ENCODE assay signal across 8 cellular contexts in genomic region chr1:66253330-66253921, GRCh38.
DNase-seq lines count a peak whose midpoint lies in the region; ATAC-seq and TF ChIP-seq lines count a peak whose summit lies in the region.

No MANE protein-coding gene starts in this region.

- in situ Hi-C loops in SK-MEL-5 (cut with HindIII; ENCODE audit: low pct_unique_long_range_greater_than_20kb, low sequenced_read_pairs) = no loop called here

- no peaks in the 10 kb centered on the region for H3K9me3 ChIP-seq in A673 (ENCODE audit: low read depth, low read length, poor library complexity, severe bottlenecking)
- H3K9me3 ChIP-seq in naive thymus-derived CD4-positive, alpha-beta T cell (ENCODE audit: control insufficient read depth in 2 of 3, low read length in 3 of 3) = no peaks in the 10 kb centered on the region

- CTCF ChIA-PET in A673 (lab: Charles Lee) = interaction anchor here (0.7 kb wide), 1 partner anchor 81 kb away, joined by 3 read pairs; no protein-coding TSS in a partner anchor
- CTCF ChIA-PET in HEK293T (lab: Yijun Ruan, JAX) = interaction anchor here (0.6 to 3.8 kb wide), 4 partner anchors 78 to 253 kb away, joined by 3 to 37 read pairs (median 4); no protein-coding TSS in a partner anchor
- CTCF ChIA-PET in naive thymus-derived CD4-positive, alpha-beta T cell (lab: Charles Lee) = interaction anchor here (0.8 to 14.4 kb wide), 11 partner anchors 10 to 296 kb away, joined by 3 to 274 read pairs (median 3); no protein-coding TSS in a partner anchor

- TF ChIP-seq CTCF in A673 (conservative IDR thresholded peaks at IDR 0.05; ENCODE audit: low read depth, low read length) (peak; percentile 81), GM12864 (IDR thresholded peaks at IDR 0.05; ENCODE audit: low read depth, low read length, missing control alignments) (peak; percentile 74)

- ATAC-seq in naive thymus-derived CD4-positive, alpha-beta T cell = peak; percentile 83

- H3K27ac Mint-ChIP-seq in naive thymus-derived CD4-positive, alpha-beta T cell = peak overlapping the region in 2 of 9 donors; percentile 19 to 64

- H3K4me1 Mint-ChIP-seq in naive thymus-derived CD4-positive, alpha-beta T cell = peaks cover 6 to 57% (median 19%) of the 10 kb centered on the region in 7 donors

- no peaks in the 10 kb centered on the region for H3K27me3 Mint-ChIP-seq in naive thymus-derived CD4-positive, alpha-beta T cell

- no peak overlapping the region for H3K27ac ChIP-seq in A673 (ENCODE audit: low read depth, low read length, poor library complexity, severe bottlenecking)
- no peak overlapping the region for H3K27ac ChIP-seq in naive thymus-derived CD4-positive, alpha-beta T cell (ENCODE audit: low read depth, low read length)

- no peaks in the 10 kb centered on the region for H3K36me3 ChIP-seq in A673 (ENCODE audit: insufficient read depth, low read length, poor library complexity, severe bottlenecking)
- no peaks in the 10 kb centered on the region for H3K36me3 ChIP-seq in naive thymus-derived CD4-positive, alpha-beta T cell (ENCODE audit: control insufficient read depth in 2 of 3, insufficient read depth in 3 of 3, low read length in 3 of 3)

- DNase-seq in A673 (ENCODE audit: low spot score) (peak; percentile 82), GM12864 (ENCODE audit: low read depth) (no peak), HEK293T (ENCODE audit: extremely low spot score) (peak; percentile 76), LoVo (ENCODE audit: low spot score) (peak; percentile 71), SK-MEL-5 (ENCODE audit: low read depth, low spot score) (peak; percentile 85), epidermal melanocyte (ENCODE audit: insufficient read length, low spot score) (peak; percentile 66), ureter (ENCODE audit: low spot score) (no peak)
- DNase-seq in naive thymus-derived CD4-positive, alpha-beta T cell = peak in 6 of 9 donors; percentile 29 to 58 (median 46)

- H3K36me3 Mint-ChIP-seq in naive thymus-derived CD4-positive, alpha-beta T cell = peaks cover 0 to 4% (median 0%) of the 10 kb centered on the region in 5 donors

- no peaks in the 10 kb centered on the region for H3K9me3 Mint-ChIP-seq in naive thymus-derived CD4-positive, alpha-beta T cell

- no peak overlapping the region for H3K4me3 ChIP-seq in A673 (ENCODE audit: low read depth, low read length, poor library complexity, severe bottlenecking)
- H3K4me3 ChIP-seq in GM12864 (ENCODE audit: low read depth, low read length) = no peak overlapping the region
- H3K4me3 ChIP-seq in naive thymus-derived CD4-positive, alpha-beta T cell (ENCODE audit: low read length) = no peak overlapping the region

- no peaks in the 10 kb centered on the region for H3K27me3 ChIP-seq in A673 (replicated peaks; ENCODE audit: insufficient read depth, low read depth, low read length, poor library complexity)
- no peaks in the 10 kb centered on the region for H3K27me3 ChIP-seq in naive thymus-derived CD4-positive, alpha-beta T cell (ENCODE audit: control insufficient read depth in 2 of 2, insufficient read depth in 2 of 2, low read length in 2 of 2)

- POLR2A ChIA-PET in A673 (lab: Charles Lee; ENCODE audit: low non-redundant PET) = interaction anchor here (0.7 kb wide), 1 partner anchor 196 kb away, joined by 3 read pairs; no protein-coding TSS in a partner anchor
- POLR2A ChIA-PET in HEK293T (lab: Yijun Ruan, JAX) = no interaction called here
- POLR2A ChIA-PET in naive thymus-derived CD4-positive, alpha-beta T cell (lab: Charles Lee) = interaction anchor here (1.1 to 1.3 kb wide), 2 partner anchors 79 to 183 kb away, joined by 4 to 5 read pairs; no protein-coding TSS in a partner anchor

- no TSS peak for BruUV-seq in A673 (replicated peaks; lab: Mats Ljungman, UMichigan)

- H3K4me1 ChIP-seq in A673 (ENCODE audit: insufficient read depth, low read length, poor library complexity, severe bottlenecking) = peaks cover 42% of the 10 kb centered on the region
- H3K4me1 ChIP-seq in naive thymus-derived CD4-positive, alpha-beta T cell (ENCODE audit: control insufficient read depth in 2 of 2, insufficient read depth in 2 of 2, low read length in 2 of 2) = peaks cover 10 to 12% of the 10 kb centered on the region in 2 donors

- intact Hi-C loops in A673 (cut with micrococcal nuclease; ENCODE audit: unreplicated experiment) = loop anchor here (1.0 to 5.0 kb wide), 4 partner anchors 79 to 473 kb away; no protein-coding TSS in a partner anchor
- intact Hi-C loops in naive thymus-derived CD4-positive, alpha-beta T cell (cut with micrococcal nuclease) = loop anchor here (1.0 to 5.0 kb wide), 11 partner anchors 29 to 821 kb away; no protein-coding TSS in a partner anchor

- H3K4me3 Mint-ChIP-seq in naive thymus-derived CD4-positive, alpha-beta T cell = no peak overlapping the region

TF ChIP-seq in HEK293T, 16 proteins besides CTCF, POLR2A, EP300 and RAD21:
- TF ChIP-seq BHLHE40 (IDR thresholded peaks at IDR 0.05; ENCODE audit: borderline replicate concordance) (no peak), ARNT (IDR thresholded peaks at IDR 0.05) (no peak), ZNF384 (IDR thresholded peaks at IDR 0.05) (no peak), HDGF (IDR thresholded peaks at IDR 0.05; ENCODE audit: borderline replicate concordance) (no peak), SUZ12 (IDR thresholded peaks at IDR 0.05) (no peak), SP1 (IDR thresholded peaks at IDR 0.05) (no peak), FOXK2 (IDR thresholded peaks at IDR 0.05) (no peak), CTBP1 (IDR thresholded peaks at IDR 0.05; ENCODE audit: borderline replicate concordance) (no peak)
TF ChIP-seq in HEK293T: peak in this region for 0.

Comparison
In these comparisons a context has a peak if more than half of its experiments do, and no peak if none do; other contexts are left out.
1. DNase-seq: peak in A673 (single experiment), HEK293T (single experiment), LoVo (single experiment), SK-MEL-5 (single experiment), epidermal melanocyte (single experiment) and naive thymus-derived CD4-positive, alpha-beta T cell (6 of 9); none in GM12864 (single experiment) and ureter (single experiment).